8 cellular contexts compared by ENCODE assay signal in the genomic region with DNA sequence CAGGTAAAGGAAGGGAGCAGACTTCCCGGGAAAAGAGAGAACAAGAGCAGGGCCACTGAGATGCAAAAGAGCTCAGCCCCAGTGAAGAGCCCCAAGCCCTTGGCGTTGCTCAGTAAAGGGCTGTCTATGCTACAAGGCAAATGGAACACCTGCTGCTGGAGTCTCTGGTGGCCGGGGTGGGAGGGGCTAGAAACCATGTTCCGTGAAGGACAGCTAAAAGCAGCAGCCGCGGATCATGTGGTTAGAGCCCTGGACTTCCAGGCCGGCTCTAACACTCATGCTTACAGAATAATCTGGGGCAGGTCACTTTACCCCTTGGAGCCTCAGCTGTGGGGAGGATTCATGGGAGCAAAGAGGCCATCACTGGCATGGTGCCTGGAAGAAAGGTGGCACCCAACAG. TPM values are rescaled to one million over a fixed set of nuclear protein-coding genes. Genes with fewer than 3 reads are reported as not detected.
DNase-seq lines count a peak whose midpoint lies in the region; ATAC-seq and TF ChIP-seq lines count a peak whose summit lies in the region.

No MANE protein-coding gene starts in this region.

- peak; percentile 57 for ATAC-seq in HG03139 (IDR thresholded peaks at IDR 0.05; ENCODE audit: unreplicated experiment)
- no peak for ATAC-seq in PC-3
- ATAC-seq in naive thymus-derived CD4-positive, alpha-beta T cell: no peak

- no peaks in the 10 kb centered on the region for H3K79me2 ChIP-seq in PC-3 (ENCODE audit: low read length)

- DNase-seq in activated naive CD4-positive, alpha-beta T cell treated with anti-CD3 and anti-CD28 coated beads for 36 hours: no peak
- DNase-seq in activated naive CD4-positive, alpha-beta T cell treated with Interleukin-2 at 50 U/mL for 16 hours: no peak
- DNase-seq in PC-3: no peak
- DNase-seq in naive thymus-derived CD4-positive, alpha-beta T cell: no peak
- no peak for DNase-seq in stimulated activated naive CD4-positive, alpha-beta T cell treated with Interleukin-2 at 50 U/mL for 16 hours (lab: John Stamatoyannopoulos, UW)
- DNase-seq in activated CD4-positive, alpha-beta T cell treated with anti-CD3 and anti-CD28 coated beads, Interleukin-2, amount 50 U/mL, for 1 hour: no peak
- DNase-seq in activated effector memory CD4-positive, alpha-beta T cell treated with Interleukin-2 at 50 U/mL for 16 hours: no peak

- peaks cover 39% of the 10 kb centered on the region for H3K36me3 Mint-ChIP-seq in activated naive CD4-positive, alpha-beta T cell treated with anti-CD3 and anti-CD28 coated beads for 36 hours (ENCODE audit: low read depth)
- H3K36me3 Mint-ChIP-seq in naive thymus-derived CD4-positive, alpha-beta T cell: peaks cover 3 to 47% (median 16%) of the 10 kb centered on the region in 5 donors

- H3K4me1 Mint-ChIP-seq in activated naive CD4-positive, alpha-beta T cell treated with anti-CD3 and anti-CD28 coated beads for 36 hours (ENCODE audit: low read depth): peaks cover 42% of the 10 kb centered on the region
- peaks cover 0 to 36% (median 7%) of the 10 kb centered on the region in 7 donors for H3K4me1 Mint-ChIP-seq in naive thymus-derived CD4-positive, alpha-beta T cell

- POLR2A ChIA-PET in PC-3 (lab: Charles Lee; ENCODE audit: unreplicated experiment): no interaction called here
- POLR2A ChIA-PET in naive thymus-derived CD4-positive, alpha-beta T cell (lab: Charles Lee): interaction anchor here (1.1 to 1.4 kb wide), 2 partner anchors 11 to 15 kb away, joined by 3 read pairs; no protein-coding TSS in a partner anchor

- CTCF ChIA-PET in activated naive CD4-positive, alpha-beta T cell treated with anti-CD3 and anti-CD28 coated beads for 36 hours (lab: Charles Lee): interaction anchor here (1.2 to 2.5 kb wide), 4 partner anchors 9 to 326 kb away, joined by 3 to 12 read pairs (median 5); a partner anchor contains a TSS
- CTCF ChIA-PET in PC-3 (lab: Charles Lee): no interaction called here
- CTCF ChIA-PET in naive thymus-derived CD4-positive, alpha-beta T cell (lab: Charles Lee): interaction anchor here (0.7 to 1.8 kb wide), 4 partner anchors 8 to 20 kb away, joined by 3 to 8 read pairs (median 3); a partner anchor contains a TSS

- no peaks in the 10 kb centered on the region for H3K27me3 Mint-ChIP-seq in activated naive CD4-positive, alpha-beta T cell treated with anti-CD3 and anti-CD28 coated beads for 36 hours (ENCODE audit: low read depth)
- no peaks in the 10 kb centered on the region for H3K27me3 Mint-ChIP-seq in naive thymus-derived CD4-positive, alpha-beta T cell

- H4K20me1 ChIP-seq in PC-3 (ENCODE audit: low read length): no peaks in the 10 kb centered on the region

- peak overlapping the region; percentile 85 for H3K27ac Mint-ChIP-seq in activated naive CD4-positive, alpha-beta T cell treated with anti-CD3 and anti-CD28 coated beads for 36 hours
- peak overlapping the region in 5 of 9 donors; percentile 58 to 84 (median 61) for H3K27ac Mint-ChIP-seq in naive thymus-derived CD4-positive, alpha-beta T cell

- no peak overlapping the region; the same call in 1 of the 2 replicates for H3K4me3 ChIP-seq in PC-3 (ENCODE audit: low read length)
- H3K4me3 ChIP-seq in naive thymus-derived CD4-positive, alpha-beta T cell (ENCODE audit: low read length): no peak overlapping the region

- H3K27ac ChIP-seq in PC-3 (ENCODE audit: low read length): peak overlapping the region; percentile 94
- H3K27ac ChIP-seq in naive thymus-derived CD4-positive, alpha-beta T cell (ENCODE audit: low read depth, low read length): no peak overlapping the region

- no peaks in the 10 kb centered on the region for H3K36me3 ChIP-seq in PC-3 (ENCODE audit: low read depth, low read length)
- peaks cover 0 to 61% (median 7%) of the 10 kb centered on the region in 3 experiments for H3K36me3 ChIP-seq in naive thymus-derived CD4-positive, alpha-beta T cell (ENCODE audit: control insufficient read depth in 2 of 3, insufficient read depth in 3 of 3, low read length in 3 of 3)

- TF ChIP-seq CTCF in PC-3 (conservative IDR thresholded peaks at IDR 0.05; ENCODE audit: low read depth, low read length): no peak

- no peaks in the 10 kb centered on the region for H3K9me3 Mint-ChIP-seq in activated naive CD4-positive, alpha-beta T cell treated with anti-CD3 and anti-CD28 coated beads for 36 hours
- H3K9me3 Mint-ChIP-seq in naive thymus-derived CD4-positive, alpha-beta T cell: peaks cover 0 to 1% (median 0%) of the 10 kb centered on the region in 11 donors

- H3K4me1 ChIP-seq in PC-3 (ENCODE audit: insufficient read depth, low read length): peaks cover 34% of the 10 kb centered on the region
- H3K4me1 ChIP-seq in naive thymus-derived CD4-positive, alpha-beta T cell (ENCODE audit: control insufficient read depth in 2 of 2, insufficient read depth in 2 of 2, low read length in 2 of 2): no peaks in the 10 kb centered on the region

- H3F3A ChIP-seq in PC-3 (ENCODE audit: low read length, unreplicated experiment): no peaks in the 10 kb centered on the region

- H3K4me2 ChIP-seq in PC-3 (ENCODE audit: low read length): peak overlapping the region; percentile 72

- H3K9me3 ChIP-seq in PC-3 (ENCODE audit: low read length): no peaks in the 10 kb centered on the region
- H3K9me3 ChIP-seq in naive thymus-derived CD4-positive, alpha-beta T cell (ENCODE audit: control insufficient read depth in 2 of 3, low read length in 3 of 3): no peaks in the 10 kb centered on the region

- BruUV-seq in PC-3 (replicated peaks; lab: Mats Ljungman, UMichigan): no TSS peak

- H3K9me2 ChIP-seq in PC-3 (replicated peaks; ENCODE audit: low read length): no peaks in the 10 kb centered on the region

- intact Hi-C loops in activated naive CD4-positive, alpha-beta T cell treated with anti-CD3 and anti-CD28 coated beads for 36 hours (cut with micrococcal nuclease): no loop called here
- intact Hi-C loops in PC-3 (cut with micrococcal nuclease): no loop called here
- intact Hi-C loops in naive thymus-derived CD4-positive, alpha-beta T cell (cut with micrococcal nuclease): no loop called here

- H2AFZ ChIP-seq in PC-3 (ENCODE audit: low read length): no peak overlapping the region

- H3K9ac ChIP-seq in PC-3 (ENCODE audit: low read length): peak overlapping the region; percentile 58

- no peaks in the 10 kb centered on the region for H3K27me3 ChIP-seq in PC-3 (ENCODE audit: low read length)
- no peaks in the 10 kb centered on the region for H3K27me3 ChIP-seq in naive thymus-derived CD4-positive, alpha-beta T cell (ENCODE audit: control insufficient read depth in 2 of 2, insufficient read depth in 2 of 2, low read length in 2 of 2)

- no peak overlapping the region for H3K4me3 Mint-ChIP-seq in activated naive CD4-positive, alpha-beta T cell treated with anti-CD3 and anti-CD28 coated beads for 36 hours
- no peak overlapping the region for H3K4me3 Mint-ChIP-seq in naive thymus-derived CD4-positive, alpha-beta T cell

RNA-seq across cellular contexts. Expression of a gene that starts 17.8 kb away (rescaled TPM):
- total RNA-seq in activated naive CD4-positive, alpha-beta T cell treated with anti-CD3 and anti-CD28 coated beads for 36 hours: 10 to 100 TPM; 30.0 to 31.9 TPM
- total RNA-seq in PC-3 (2014; rRNA removed): 1.4 and 2.4 TPM in 2 replicates
- total RNA-seq in naive thymus-derived CD4-positive, alpha-beta T cell: 10 to 100 TPM; 31.5 to 91.3 (median 73.4) TPM
- polyA plus RNA-seq in naive thymus-derived CD4-positive, alpha-beta T cell: 1 to 10 TPM; 2.2 to 7.6 TPM

RNA-seq across cellular contexts. Expression of a gene that starts 38.4 kb away (rescaled TPM):
- 1 to 10 TPM; 8.4 to 8.8 TPM for total RNA-seq in activated naive CD4-positive, alpha-beta T cell treated with anti-CD3 and anti-CD28 coated beads for 36 hours
- 14.4 and 15.2 TPM in 2 replicates for total RNA-seq in PC-3 (2014; rRNA removed)
- total RNA-seq in naive thymus-derived CD4-positive, alpha-beta T cell: 10 to 100 TPM; 17.6 to 26.7 (median 20.9) TPM
- polyA plus RNA-seq in naive thymus-derived CD4-positive, alpha-beta T cell: 10 to 100 TPM; 11.2 to 32.8 TPM

RNA-seq across cellular contexts. Expression of a gene that starts 44.4 kb away (rescaled TPM):
- total RNA-seq in activated naive CD4-positive, alpha-beta T cell treated with anti-CD3 and anti-CD28 coated beads for 36 hours: 1 to 10 TPM; 1.9 to 2.2 TPM
- total RNA-seq in PC-3 (2014; rRNA removed): 0.12 TPM in 1 of 2 replicates, not detected in the other
- 1 to 10 TPM in 2 of 5 experiments, under 1 TPM in 3; 0.57 to 3.5 (median 0.86) TPM for total RNA-seq in naive thymus-derived CD4-positive, alpha-beta T cell
- under 1 TPM in 1 of 2 donors, not detected in 1; 0.09 TPM for polyA plus RNA-seq in naive thymus-derived CD4-positive, alpha-beta T cell
